Comparison of ENCODE assay signal across 18 cellular contexts in the genomic region with DNA sequence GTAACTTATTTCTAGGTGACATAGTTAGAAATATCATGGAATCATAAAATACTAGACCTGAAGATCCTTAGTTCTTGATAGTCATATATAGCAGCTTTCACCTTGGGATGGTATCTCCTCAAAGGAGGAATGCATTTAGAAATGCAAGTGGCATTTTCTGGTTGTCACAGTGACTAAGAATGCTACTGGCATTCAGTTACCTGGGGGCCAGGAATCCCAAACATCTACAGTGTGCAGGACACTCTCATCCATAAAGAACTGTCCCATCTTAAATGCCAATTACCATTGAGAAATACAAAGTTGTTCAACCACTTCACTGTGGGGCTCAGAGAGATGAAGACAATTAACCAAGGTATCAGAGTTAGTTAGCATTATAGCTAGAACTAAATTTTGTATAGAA. TPM values are rescaled to one million over a fixed set of nuclear protein-coding genes. Genes with fewer than 3 reads are reported as not detected.
"Had no signal": no experiment of that assay in that cellular context is flagged by ENCODE, and none has a peak within 500 bp of the region (broad histone marks: within the 10 kb centered on the region; RNA-seq: fewer than 3 reads in every experiment).

No MANE protein-coding gene starts in this region.

- H3K27me3 ChIP-seq: colonic mucosa, esophagus squamous epithelium, gastroesophageal sphincter had no signal

- H3K4me3 ChIP-seq: colonic mucosa, esophagus squamous epithelium, gastroesophageal sphincter, lung, mucosa of descending colon had no signal

- ATAC-seq: gastroesophageal sphincter; left colon; left ventricle myocardium superior; mucosa of descending colon; naive thymus-derived CD8-positive, alpha-beta T cell; sciatic nerve had no signal

- H3K9me3 ChIP-seq: colonic mucosa, esophagus squamous epithelium, gastroesophageal sphincter, mucosa of descending colon had no signal

- H3K27ac ChIP-seq: colonic mucosa, esophagus squamous epithelium, gastroesophageal sphincter had no signal

- FAIRE-seq: urothelium cell line had no signal

- H3K4me1 ChIP-seq: colonic mucosa, esophagus squamous epithelium, gastroesophageal sphincter had no signal

- H3K36me3 ChIP-seq: colonic mucosa, esophagus squamous epithelium, gastroesophageal sphincter had no signal

- DNase-seq: colonic mucosa; dermis blood vessel endothelial cell; esophagus squamous epithelium; foreskin fibroblast; glutamatergic neuron; immature natural killer cell; kidney; left colon; left ventricle myocardium superior; mucosa of descending colon; naive thymus-derived CD8-positive, alpha-beta T cell; posterior cingulate gyrus; stimulated activated CD4-positive, alpha-beta T cell treated with anti-CD3 and anti-CD28 coated beads, Interleukin-12 subunit alpha, Interleukin-12 subunit beta, amount 100 ng/mL, for 4 hours; stimulated activated naive CD4-positive, alpha-beta T cell treated with Interleukin-2 at 50 U/mL for 16 hours had no signal

RNA-seq across cellular contexts. Expression of a gene that starts 36.7 kb away (rescaled TPM):
- polyA plus RNA-seq: immature natural killer cell; naive thymus-derived CD8-positive, alpha-beta T cell had no signal
